In the genomic region with DNA sequence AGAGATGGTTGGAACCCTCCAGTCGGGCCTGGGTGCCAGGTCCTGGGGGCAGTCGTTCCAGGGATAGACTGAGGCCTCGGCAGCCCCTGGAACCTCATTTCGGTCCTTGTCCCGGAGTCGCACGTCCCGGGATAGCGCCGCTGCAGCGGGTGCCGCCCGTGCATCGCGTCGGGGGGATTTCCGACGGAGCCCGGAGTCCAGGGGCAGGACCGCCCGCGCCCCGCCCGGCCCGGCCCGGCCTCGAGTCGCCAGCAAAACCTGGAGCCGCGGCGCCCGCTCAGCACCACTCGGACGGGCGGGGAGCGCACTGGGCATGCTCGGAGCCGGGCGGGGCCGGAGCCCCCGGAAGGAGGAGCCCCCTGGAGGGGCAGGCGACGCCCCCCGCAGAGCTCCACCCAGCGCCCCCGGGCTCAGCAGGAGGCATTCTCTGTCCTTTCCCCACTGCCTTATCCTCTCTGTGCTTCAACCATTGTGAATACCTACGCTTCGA, we compare ENCODE assay signal across 1 cellular context.
TF ChIP-seq lines count a peak whose summit lies in the region.

No MANE protein-coding gene starts in this region.

TF ChIP-seq in HepG2, 621 proteins besides CTCF, POLR2A, EP300 and RAD21 (continued from another document and continues in another):
- TF ChIP-seq, protein P1, sequence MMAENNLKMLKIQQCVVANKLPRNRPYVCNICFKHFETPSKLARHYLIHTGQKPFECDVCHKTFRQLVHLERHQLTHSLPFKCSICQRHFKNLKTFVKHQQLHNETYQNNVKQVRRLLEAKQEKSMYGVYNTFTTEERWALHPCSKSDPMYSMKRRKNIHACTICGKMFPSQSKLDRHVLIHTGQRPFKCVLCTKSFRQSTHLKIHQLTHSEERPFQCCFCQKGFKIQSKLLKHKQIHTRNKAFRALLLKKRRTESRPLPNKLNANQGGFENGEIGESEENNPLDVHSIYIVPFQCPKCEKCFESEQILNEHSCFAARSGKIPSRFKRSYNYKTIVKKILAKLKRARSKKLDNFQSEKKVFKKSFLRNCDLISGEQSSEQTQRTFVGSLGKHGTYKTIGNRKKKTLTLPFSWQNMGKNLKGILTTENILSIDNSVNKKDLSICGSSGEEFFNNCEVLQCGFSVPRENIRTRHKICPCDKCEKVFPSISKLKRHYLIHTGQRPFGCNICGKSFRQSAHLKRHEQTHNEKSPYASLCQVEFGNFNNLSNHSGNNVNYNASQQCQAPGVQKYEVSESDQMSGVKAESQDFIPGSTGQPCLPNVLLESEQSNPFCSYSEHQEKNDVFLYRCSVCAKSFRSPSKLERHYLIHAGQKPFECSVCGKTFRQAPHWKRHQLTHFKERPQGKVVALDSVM (CRISPR knock-in tag; IDR thresholded peaks at IDR 0.05), result no peak
- TF ChIP-seq, protein P2, sequence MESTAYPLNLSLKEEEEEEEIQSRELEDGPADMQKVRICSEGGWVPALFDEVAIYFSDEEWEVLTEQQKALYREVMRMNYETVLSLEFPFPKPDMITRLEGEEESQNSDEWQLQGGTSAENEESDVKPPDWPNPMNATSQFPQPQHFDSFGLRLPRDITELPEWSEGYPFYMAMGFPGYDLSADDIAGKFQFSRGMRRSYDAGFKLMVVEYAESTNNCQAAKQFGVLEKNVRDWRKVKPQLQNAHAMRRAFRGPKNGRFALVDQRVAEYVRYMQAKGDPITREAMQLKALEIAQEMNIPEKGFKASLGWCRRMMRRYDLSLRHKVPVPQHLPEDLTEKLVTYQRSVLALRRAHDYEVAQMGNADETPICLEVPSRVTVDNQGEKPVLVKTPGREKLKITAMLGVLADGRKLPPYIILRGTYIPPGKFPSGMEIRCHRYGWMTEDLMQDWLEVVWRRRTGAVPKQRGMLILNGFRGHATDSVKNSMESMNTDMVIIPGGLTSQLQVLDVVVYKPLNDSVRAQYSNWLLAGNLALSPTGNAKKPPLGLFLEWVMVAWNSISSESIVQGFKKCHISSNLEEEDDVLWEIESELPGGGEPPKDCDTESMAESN (CRISPR knock-in tag; conservative IDR thresholded peaks at IDR 0.05), result no peak; the same call in 1 of the 2 replicates
- TF ChIP-seq LCORL (IDR thresholded peaks at IDR 0.05) (no peak), LCORL (CRISPR knock-in tag; IDR thresholded peaks at IDR 0.05) (no peak; the same call in 1 of the 2 replicates), BRCA1 (CRISPR knock-in tag; IDR thresholded peaks at IDR 0.05) (0 out of 2 replicates have a peak, but pooled peaks have one; percentile 35), ZIK1 (CRISPR knock-in tag; IDR thresholded peaks at IDR 0.05; ENCODE audit: borderline replicate concordance, low read depth) (no peak), ZNF7 (CRISPR knock-in tag; IDR thresholded peaks at IDR 0.05) (no peak), NFYC (CRISPR knock-in tag; IDR thresholded peaks at IDR 0.05) (no peak; the same call in 1 of the 2 replicates), ZFP36L2 (CRISPR knock-in tag; IDR thresholded peaks at IDR 0.05) (no peak), RELA (CRISPR knock-in tag; IDR thresholded peaks at IDR 0.05) (peak; percentile 97), RNF2 (conservative IDR thresholded peaks at IDR 0.05; ENCODE audit: low read depth) (peak; percentile 41; the same call in 1 of the 2 replicates), ZNF724P (CRISPR knock-in tag; IDR thresholded peaks at IDR 0.05; ENCODE audit: borderline replicate concordance) (no peak), ZNF557 (CRISPR knock-in tag; IDR thresholded peaks at IDR 0.05) (0 out of 2 replicates have a peak, but pooled peaks have one; percentile 37), RFXAP (CRISPR knock-in tag; IDR thresholded peaks at IDR 0.05; ENCODE audit: borderline replicate concordance) (0 out of 2 replicates have a peak, but pooled peaks have one; percentile 20), ZNF761 (CRISPR knock-in tag; conservative IDR thresholded peaks at IDR 0.05) (no peak), ZNF33A (CRISPR knock-in tag; IDR thresholded peaks at IDR 0.05; ENCODE audit: borderline replicate concordance) (no peak)
- TF ChIP-seq, protein P3, sequence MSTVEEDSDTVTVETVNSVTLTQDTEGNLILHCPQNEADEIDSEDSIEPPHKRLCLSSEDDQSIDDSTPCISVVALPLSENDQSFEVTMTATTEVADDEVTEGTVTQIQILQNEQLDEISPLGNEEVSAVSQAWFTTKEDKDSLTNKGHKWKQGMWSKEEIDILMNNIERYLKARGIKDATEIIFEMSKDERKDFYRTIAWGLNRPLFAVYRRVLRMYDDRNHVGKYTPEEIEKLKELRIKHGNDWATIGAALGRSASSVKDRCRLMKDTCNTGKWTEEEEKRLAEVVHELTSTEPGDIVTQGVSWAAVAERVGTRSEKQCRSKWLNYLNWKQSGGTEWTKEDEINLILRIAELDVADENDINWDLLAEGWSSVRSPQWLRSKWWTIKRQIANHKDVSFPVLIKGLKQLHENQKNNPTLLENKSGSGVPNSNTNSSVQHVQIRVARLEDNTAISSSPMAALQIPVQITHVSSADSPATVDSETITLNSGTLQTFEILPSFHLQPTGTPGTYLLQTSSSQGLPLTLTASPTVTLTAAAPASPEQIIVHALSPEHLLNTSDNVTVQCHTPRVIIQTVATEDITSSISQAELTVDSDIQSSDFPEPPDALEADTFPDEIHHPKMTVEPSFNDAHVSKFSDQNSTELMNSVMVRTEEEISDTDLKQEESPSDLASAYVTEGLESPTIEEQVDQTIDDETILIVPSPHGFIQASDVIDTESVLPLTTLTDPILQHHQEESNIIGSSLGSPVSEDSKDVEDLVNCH (CRISPR knock-in tag; IDR thresholded peaks at IDR 0.05), result no peak
- TF ChIP-seq, protein P4, sequence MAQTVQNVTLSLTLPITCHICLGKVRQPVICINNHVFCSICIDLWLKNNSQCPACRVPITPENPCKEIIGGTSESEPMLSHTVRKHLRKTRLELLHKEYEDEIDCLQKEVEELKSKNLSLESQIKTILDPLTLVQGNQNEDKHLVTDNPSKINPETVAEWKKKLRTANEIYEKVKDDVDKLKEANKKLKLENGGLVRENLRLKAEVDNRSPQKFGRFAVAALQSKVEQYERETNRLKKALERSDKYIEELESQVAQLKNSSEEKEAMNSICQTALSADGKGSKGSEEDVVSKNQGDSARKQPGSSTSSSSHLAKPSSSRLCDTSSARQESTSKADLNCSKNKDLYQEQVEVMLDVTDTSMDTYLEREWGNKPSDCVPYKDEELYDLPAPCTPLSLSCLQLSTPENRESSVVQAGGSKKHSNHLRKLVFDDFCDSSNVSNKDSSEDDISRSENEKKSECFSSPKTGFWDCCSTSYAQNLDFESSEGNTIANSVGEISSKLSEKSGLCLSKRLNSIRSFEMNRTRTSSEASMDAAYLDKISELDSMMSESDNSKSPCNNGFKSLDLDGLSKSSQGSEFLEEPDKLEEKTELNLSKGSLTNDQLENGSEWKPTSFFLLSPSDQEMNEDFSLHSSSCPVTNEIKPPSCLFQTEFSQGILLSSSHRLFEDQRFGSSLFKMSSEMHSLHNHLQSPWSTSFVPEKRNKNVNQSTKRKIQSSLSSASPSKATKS (CRISPR knock-in tag; IDR thresholded peaks at IDR 0.05), result no peak
- TF ChIP-seq, protein P5, sequence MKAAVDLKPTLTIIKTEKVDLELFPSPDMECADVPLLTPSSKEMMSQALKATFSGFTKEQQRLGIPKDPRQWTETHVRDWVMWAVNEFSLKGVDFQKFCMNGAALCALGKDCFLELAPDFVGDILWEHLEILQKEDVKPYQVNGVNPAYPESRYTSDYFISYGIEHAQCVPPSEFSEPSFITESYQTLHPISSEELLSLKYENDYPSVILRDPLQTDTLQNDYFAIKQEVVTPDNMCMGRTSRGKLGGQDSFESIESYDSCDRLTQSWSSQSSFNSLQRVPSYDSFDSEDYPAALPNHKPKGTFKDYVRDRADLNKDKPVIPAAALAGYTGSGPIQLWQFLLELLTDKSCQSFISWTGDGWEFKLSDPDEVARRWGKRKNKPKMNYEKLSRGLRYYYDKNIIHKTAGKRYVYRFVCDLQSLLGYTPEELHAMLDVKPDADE (CRISPR knock-in tag; IDR thresholded peaks at IDR 0.05), result no peak; the same call in 1 of the 2 replicates
- TF ChIP-seq, protein P6, sequence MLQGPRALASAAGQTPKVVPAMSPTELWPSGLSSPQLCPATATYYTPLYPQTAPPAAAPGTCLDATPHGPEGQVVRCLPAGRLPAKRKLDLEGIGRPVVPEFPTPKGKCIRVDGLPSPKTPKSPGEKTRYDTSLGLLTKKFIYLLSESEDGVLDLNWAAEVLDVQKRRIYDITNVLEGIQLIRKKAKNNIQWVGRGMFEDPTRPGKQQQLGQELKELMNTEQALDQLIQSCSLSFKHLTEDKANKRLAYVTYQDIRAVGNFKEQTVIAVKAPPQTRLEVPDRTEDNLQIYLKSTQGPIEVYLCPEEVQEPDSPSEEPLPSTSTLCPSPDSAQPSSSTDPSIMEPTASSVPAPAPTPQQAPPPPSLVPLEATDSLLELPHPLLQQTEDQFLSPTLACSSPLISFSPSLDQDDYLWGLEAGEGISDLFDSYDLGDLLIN (CRISPR knock-in tag; IDR thresholded peaks at IDR 0.05; ENCODE audit: borderline replicate concordance), result no peak
- TF ChIP-seq, protein P7, sequence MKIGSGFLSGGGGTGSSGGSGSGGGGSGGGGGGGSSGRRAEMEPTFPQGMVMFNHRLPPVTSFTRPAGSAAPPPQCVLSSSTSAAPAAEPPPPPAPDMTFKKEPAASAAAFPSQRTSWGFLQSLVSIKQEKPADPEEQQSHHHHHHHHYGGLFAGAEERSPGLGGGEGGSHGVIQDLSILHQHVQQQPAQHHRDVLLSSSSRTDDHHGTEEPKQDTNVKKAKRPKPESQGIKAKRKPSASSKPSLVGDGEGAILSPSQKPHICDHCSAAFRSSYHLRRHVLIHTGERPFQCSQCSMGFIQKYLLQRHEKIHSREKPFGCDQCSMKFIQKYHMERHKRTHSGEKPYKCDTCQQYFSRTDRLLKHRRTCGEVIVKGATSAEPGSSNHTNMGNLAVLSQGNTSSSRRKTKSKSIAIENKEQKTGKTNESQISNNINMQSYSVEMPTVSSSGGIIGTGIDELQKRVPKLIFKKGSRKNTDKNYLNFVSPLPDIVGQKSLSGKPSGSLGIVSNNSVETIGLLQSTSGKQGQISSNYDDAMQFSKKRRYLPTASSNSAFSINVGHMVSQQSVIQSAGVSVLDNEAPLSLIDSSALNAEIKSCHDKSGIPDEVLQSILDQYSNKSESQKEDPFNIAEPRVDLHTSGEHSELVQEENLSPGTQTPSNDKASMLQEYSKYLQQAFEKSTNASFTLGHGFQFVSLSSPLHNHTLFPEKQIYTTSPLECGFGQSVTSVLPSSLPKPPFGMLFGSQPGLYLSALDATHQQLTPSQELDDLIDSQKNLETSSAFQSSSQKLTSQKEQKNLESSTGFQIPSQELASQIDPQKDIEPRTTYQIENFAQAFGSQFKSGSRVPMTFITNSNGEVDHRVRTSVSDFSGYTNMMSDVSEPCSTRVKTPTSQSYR (CRISPR knock-in tag; IDR thresholded peaks at IDR 0.05; ENCODE audit: borderline replicate concordance), result no peak
- TF ChIP-seq, protein P8, sequence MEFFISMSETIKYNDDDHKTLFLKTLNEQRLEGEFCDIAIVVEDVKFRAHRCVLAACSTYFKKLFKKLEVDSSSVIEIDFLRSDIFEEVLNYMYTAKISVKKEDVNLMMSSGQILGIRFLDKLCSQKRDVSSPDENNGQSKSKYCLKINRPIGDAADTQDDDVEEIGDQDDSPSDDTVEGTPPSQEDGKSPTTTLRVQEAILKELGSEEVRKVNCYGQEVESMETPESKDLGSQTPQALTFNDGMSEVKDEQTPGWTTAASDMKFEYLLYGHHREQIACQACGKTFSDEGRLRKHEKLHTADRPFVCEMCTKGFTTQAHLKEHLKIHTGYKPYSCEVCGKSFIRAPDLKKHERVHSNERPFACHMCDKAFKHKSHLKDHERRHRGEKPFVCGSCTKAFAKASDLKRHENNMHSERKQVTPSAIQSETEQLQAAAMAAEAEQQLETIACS (CRISPR knock-in tag; IDR thresholded peaks at IDR 0.05), result no peak
- TF ChIP-seq, protein P9, sequence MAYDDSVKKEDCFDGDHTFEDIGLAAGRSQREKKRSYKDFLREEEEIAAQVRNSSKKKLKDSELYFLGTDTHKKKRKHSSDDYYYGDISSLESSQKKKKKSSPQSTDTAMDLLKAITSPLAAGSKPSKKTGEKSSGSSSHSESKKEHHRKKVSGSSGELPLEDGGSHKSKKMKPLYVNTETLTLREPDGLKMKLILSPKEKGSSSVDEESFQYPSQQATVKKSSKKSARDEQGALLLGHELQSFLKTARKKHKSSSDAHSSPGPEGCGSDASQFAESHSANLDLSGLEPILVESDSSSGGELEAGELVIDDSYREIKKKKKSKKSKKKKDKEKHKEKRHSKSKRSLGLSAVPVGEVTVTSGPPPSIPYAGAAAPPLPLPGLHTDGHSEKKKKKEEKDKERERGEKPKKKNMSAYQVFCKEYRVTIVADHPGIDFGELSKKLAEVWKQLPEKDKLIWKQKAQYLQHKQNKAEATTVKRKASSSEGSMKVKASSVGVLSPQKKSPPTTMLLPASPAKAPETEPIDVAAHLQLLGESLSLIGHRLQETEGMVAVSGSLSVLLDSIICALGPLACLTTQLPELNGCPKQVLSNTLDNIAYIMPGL (CRISPR knock-in tag; IDR thresholded peaks at IDR 0.05; ENCODE audit: borderline replicate concordance in 1 of 2, low read depth in 1 of 2), result peak in 1 of 2 experiments; percentile 42; a peak in 1 of 4 replicates
- TF ChIP-seq, protein P10, sequence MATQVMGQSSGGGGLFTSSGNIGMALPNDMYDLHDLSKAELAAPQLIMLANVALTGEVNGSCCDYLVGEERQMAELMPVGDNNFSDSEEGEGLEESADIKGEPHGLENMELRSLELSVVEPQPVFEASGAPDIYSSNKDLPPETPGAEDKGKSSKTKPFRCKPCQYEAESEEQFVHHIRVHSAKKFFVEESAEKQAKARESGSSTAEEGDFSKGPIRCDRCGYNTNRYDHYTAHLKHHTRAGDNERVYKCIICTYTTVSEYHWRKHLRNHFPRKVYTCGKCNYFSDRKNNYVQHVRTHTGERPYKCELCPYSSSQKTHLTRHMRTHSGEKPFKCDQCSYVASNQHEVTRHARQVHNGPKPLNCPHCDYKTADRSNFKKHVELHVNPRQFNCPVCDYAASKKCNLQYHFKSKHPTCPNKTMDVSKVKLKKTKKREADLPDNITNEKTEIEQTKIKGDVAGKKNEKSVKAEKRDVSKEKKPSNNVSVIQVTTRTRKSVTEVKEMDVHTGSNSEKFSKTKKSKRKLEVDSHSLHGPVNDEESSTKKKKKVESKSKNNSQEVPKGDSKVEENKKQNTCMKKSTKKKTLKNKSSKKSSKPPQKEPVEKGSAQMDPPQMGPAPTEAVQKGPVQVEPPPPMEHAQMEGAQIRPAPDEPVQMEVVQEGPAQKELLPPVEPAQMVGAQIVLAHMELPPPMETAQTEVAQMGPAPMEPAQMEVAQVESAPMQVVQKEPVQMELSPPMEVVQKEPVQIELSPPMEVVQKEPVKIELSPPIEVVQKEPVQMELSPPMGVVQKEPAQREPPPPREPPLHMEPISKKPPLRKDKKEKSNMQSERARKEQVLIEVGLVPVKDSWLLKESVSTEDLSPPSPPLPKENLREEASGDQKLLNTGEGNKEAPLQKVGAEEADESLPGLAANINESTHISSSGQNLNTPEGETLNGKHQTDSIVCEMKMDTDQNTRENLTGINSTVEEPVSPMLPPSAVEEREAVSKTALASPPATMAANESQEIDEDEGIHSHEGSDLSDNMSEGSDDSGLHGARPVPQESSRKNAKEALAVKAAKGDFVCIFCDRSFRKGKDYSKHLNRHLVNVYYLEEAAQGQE (IDR thresholded peaks at IDR 0.05; ENCODE audit: borderline replicate concordance in 1 of 2, low read depth in 1 of 2, low read length in 2 of 2), result no peak
